In genomic region chr3:43372007-43372754, GRCh38 we compare ENCODE assay signal across 16 cellular contexts.
DNase-seq lines count a peak whose midpoint lies in the region; ATAC-seq and TF ChIP-seq lines count a peak whose summit lies in the region.
"Had no signal": no experiment of that assay in that cellular context is flagged by ENCODE, and none has a peak within 500 bp of the region (broad histone marks: within the 10 kb centered on the region; RNA-seq: fewer than 3 reads in every experiment).

No MANE protein-coding gene starts in this region.

- DNase-seq in CD4-positive, alpha-beta memory T cell: no peak
- no peak for DNase-seq in CD8-positive, alpha-beta memory T cell
- no peak for DNase-seq in central memory CD8-positive, alpha-beta T cell (ENCODE audit: low spot score in 2 of 2)
- DNase-seq in naive thymus-derived CD8-positive, alpha-beta T cell: no peak
- DNase-seq in foreskin fibroblast (no peak), SKM-1 treated with dmso at 0.1 percent for 144 hours (lab: John Stamatoyannopoulos, UW; ENCODE audit: unreplicated experiment) (no peak)
- DNase-seq in T-helper 2 cell treated with Interferon-gamma antibody and Interleukin-4, amounts not matched to agents 5 μg/mL and 100 μg/mL, for 36 hours (ENCODE audit: low spot score): no peak
- DNase-seq: CD4-positive, alpha-beta T cell; DND-41; MV-4-11; NCI-H1417; NCI-H187 treated with DMSO at 0.1 percent for 48 hours; NCI-H748 treated with DMSO at 0.1 percent for 48 hours; RPMI8226 had no signal

- peak overlapping the region in 4 of 7 donors; percentile 25 to 84 (median 56) for H3K27ac Mint-ChIP-seq in CD4-positive, alpha-beta memory T cell
- H3K27ac Mint-ChIP-seq in CD8-positive, alpha-beta memory T cell: peak overlapping the region; percentile 21 to 85 (median 76)
- peak overlapping the region; percentile 54 for H3K27ac Mint-ChIP-seq in central memory CD8-positive, alpha-beta T cell (ENCODE audit: low read depth)
- peak overlapping the region in 8 of 10 donors; percentile 27 to 93 (median 65) for H3K27ac Mint-ChIP-seq in naive thymus-derived CD8-positive, alpha-beta T cell
- no peak overlapping the region for H3K27ac Mint-ChIP-seq in T-helper 2 cell treated with Interferon-gamma antibody and Interleukin-4, amounts not matched to agents 5 μg/mL and 100 μg/mL, for 36 hours
- H3K27ac Mint-ChIP-seq: B cell; CD4-positive, alpha-beta T cell had no signal

- H3K27ac ChIP-seq in CD4-positive, alpha-beta memory T cell (ENCODE audit: low read depth, low read length): no peak overlapping the region
- no peak overlapping the region for H3K27ac ChIP-seq in CD8-positive, alpha-beta memory T cell (ENCODE audit: low read depth, low read length)

- intact Hi-C loops in CD4-positive, alpha-beta memory T cell (cut with micrococcal nuclease): no loop called here

- H3K4me1 ChIP-seq in CD4-positive, alpha-beta memory T cell (ENCODE audit: insufficient read depth, low read length): peaks cover 4% of the 10 kb centered on the region
- peaks cover 15% of the 10 kb centered on the region for H3K4me1 ChIP-seq in CD8-positive, alpha-beta memory T cell (ENCODE audit: insufficient read depth, low read length)

- no peak overlapping the region for H3K4me3 ChIP-seq in CD4-positive, alpha-beta memory T cell (ENCODE audit: low read length in 2 of 2)
- no peak overlapping the region for H3K4me3 ChIP-seq in CD8-positive, alpha-beta memory T cell (ENCODE audit: low read length)
- no peak overlapping the region for H3K4me3 ChIP-seq in foreskin fibroblast (ENCODE audit: low read depth in 1 of 2, low read length in 2 of 2)
- H3K4me3 ChIP-seq: K562 had no signal

- CTCF ChIA-PET in CD4-positive, alpha-beta memory T cell (lab: Charles Lee; ENCODE audit: partially characterized antibody): interaction anchor here (0.6 to 8.4 kb wide), 5 partner anchors 131 to 210 kb away, joined by 3 to 105 read pairs (median 3); no protein-coding TSS in a partner anchor
- CTCF ChIA-PET in CD8-positive, alpha-beta memory T cell (lab: Charles Lee): interaction anchor here (1.2 to 1.9 kb wide), 4 partner anchors 86 to 210 kb away, joined by 3 to 4 read pairs (median 3); partner anchors contain the start of gene SNRK

- H3K27me3 Mint-ChIP-seq in CD4-positive, alpha-beta memory T cell: no peaks in the 10 kb centered on the region
- H3K27me3 Mint-ChIP-seq in CD8-positive, alpha-beta memory T cell: peaks cover 0 to 1% of the 10 kb centered on the region in 2 donors
- no peaks in the 10 kb centered on the region for H3K27me3 Mint-ChIP-seq in central memory CD8-positive, alpha-beta T cell
- no peaks in the 10 kb centered on the region for H3K27me3 Mint-ChIP-seq in naive thymus-derived CD8-positive, alpha-beta T cell
- H3K27me3 Mint-ChIP-seq in T-helper 2 cell treated with Interferon-gamma antibody and Interleukin-4, amounts not matched to agents 5 μg/mL and 100 μg/mL, for 36 hours (ENCODE audit: low read depth): no peaks in the 10 kb centered on the region
- H3K27me3 Mint-ChIP-seq: B cell; CD4-positive, alpha-beta T cell had no signal

- no peak for TF ChIP-seq CTCF in foreskin fibroblast (IDR thresholded peaks at IDR 0.05; ENCODE audit: low read depth, low read length)

- H3K36me3 ChIP-seq in CD4-positive, alpha-beta memory T cell (ENCODE audit: insufficient read depth, low read length): no peaks in the 10 kb centered on the region
- no peaks in the 10 kb centered on the region for H3K36me3 ChIP-seq in CD8-positive, alpha-beta memory T cell (ENCODE audit: insufficient read depth, low read length)

- POLR2A ChIA-PET in CD4-positive, alpha-beta memory T cell (lab: Charles Lee; ENCODE audit: partially characterized antibody): interaction anchor here (0.7 kb wide), 1 partner anchor 28 kb away, joined by 3 read pairs; no protein-coding TSS in a partner anchor
- POLR2A ChIA-PET in CD8-positive, alpha-beta memory T cell (lab: Charles Lee): no interaction called here
- POLR2A ChIA-PET in naive thymus-derived CD8-positive, alpha-beta T cell (lab: Charles Lee): interaction anchor here (1.6 to 1.9 kb wide), 2 partner anchors 75 to 148 kb away, joined by 4 read pairs; no protein-coding TSS in a partner anchor

- peak overlapping the region in 1 of 8 donors; percentile 13 for H3K4me3 Mint-ChIP-seq in CD4-positive, alpha-beta memory T cell
- H3K4me3 Mint-ChIP-seq in CD8-positive, alpha-beta memory T cell: peak overlapping the region in 4 of 7 donors; percentile 20 to 64 (median 44)
- no peak overlapping the region for H3K4me3 Mint-ChIP-seq in central memory CD8-positive, alpha-beta T cell
- H3K4me3 Mint-ChIP-seq in naive thymus-derived CD8-positive, alpha-beta T cell: no peak overlapping the region
- no peak overlapping the region for H3K4me3 Mint-ChIP-seq in T-helper 2 cell treated with Interferon-gamma antibody and Interleukin-4, amounts not matched to agents 5 μg/mL and 100 μg/mL, for 36 hours
- H3K4me3 Mint-ChIP-seq: B cell; CD4-positive, alpha-beta T cell had no signal

- H3K9me3 ChIP-seq in CD4-positive, alpha-beta memory T cell (ENCODE audit: control insufficient read depth in 1 of 2, low read length in 2 of 2): no peaks in the 10 kb centered on the region
- no peaks in the 10 kb centered on the region for H3K9me3 ChIP-seq in CD8-positive, alpha-beta memory T cell (ENCODE audit: low read length)

- ATAC-seq in central memory CD8-positive, alpha-beta T cell (replicated peaks; ENCODE audit: extremely low read depth, poor library complexity, severe bottlenecking): no peak
- ATAC-seq in naive thymus-derived CD8-positive, alpha-beta T cell: no peak
- ATAC-seq: K562 had no signal

- no peaks in the 10 kb centered on the region for H3K9me3 Mint-ChIP-seq in CD4-positive, alpha-beta memory T cell
- no peaks in the 10 kb centered on the region for H3K9me3 Mint-ChIP-seq in CD8-positive, alpha-beta memory T cell
- H3K9me3 Mint-ChIP-seq in central memory CD8-positive, alpha-beta T cell: no peaks in the 10 kb centered on the region
- no peaks in the 10 kb centered on the region for H3K9me3 Mint-ChIP-seq in naive thymus-derived CD8-positive, alpha-beta T cell
- no peaks in the 10 kb centered on the region for H3K9me3 Mint-ChIP-seq in T-helper 2 cell treated with Interferon-gamma antibody and Interleukin-4, amounts not matched to agents 5 μg/mL and 100 μg/mL, for 36 hours
- H3K9me3 Mint-ChIP-seq: CD4-positive, alpha-beta T cell had no signal

- H3K27me3 ChIP-seq in CD4-positive, alpha-beta memory T cell (ENCODE audit: insufficient read depth, low read length): no peaks in the 10 kb centered on the region
- no peaks in the 10 kb centered on the region for H3K27me3 ChIP-seq in CD8-positive, alpha-beta memory T cell (ENCODE audit: insufficient read depth, low read length, poor library complexity, severe bottlenecking)

- no peaks in the 10 kb centered on the region for H3K36me3 Mint-ChIP-seq in CD4-positive, alpha-beta memory T cell
- H3K36me3 Mint-ChIP-seq in CD8-positive, alpha-beta memory T cell: no peaks in the 10 kb centered on the region
- H3K36me3 Mint-ChIP-seq in central memory CD8-positive, alpha-beta T cell (ENCODE audit: insufficient read depth): no peaks in the 10 kb centered on the region
- H3K36me3 Mint-ChIP-seq in naive thymus-derived CD8-positive, alpha-beta T cell: no peaks in the 10 kb centered on the region
- no peaks in the 10 kb centered on the region for H3K36me3 Mint-ChIP-seq in T-helper 2 cell treated with Interferon-gamma antibody and Interleukin-4, amounts not matched to agents 5 μg/mL and 100 μg/mL, for 36 hours (ENCODE audit: low read depth)

- peaks cover 1 to 35% (median 7%) of the 10 kb centered on the region in 4 donors for H3K4me1 Mint-ChIP-seq in CD4-positive, alpha-beta memory T cell
- peaks cover 41 to 56% (median 50%) of the 10 kb centered on the region in 3 donors for H3K4me1 Mint-ChIP-seq in CD8-positive, alpha-beta memory T cell
- peaks cover 29% of the 10 kb centered on the region for H3K4me1 Mint-ChIP-seq in central memory CD8-positive, alpha-beta T cell
- peaks cover 11 to 40% (median 32%) of the 10 kb centered on the region in 4 donors for H3K4me1 Mint-ChIP-seq in naive thymus-derived CD8-positive, alpha-beta T cell
- peaks cover 2% of the 10 kb centered on the region for H3K4me1 Mint-ChIP-seq in T-helper 2 cell treated with Interferon-gamma antibody and Interleukin-4, amounts not matched to agents 5 μg/mL and 100 μg/mL, for 36 hours (ENCODE audit: low read depth)
- H3K4me1 Mint-ChIP-seq: B cell had no signal

Comparison
In these comparisons a context has a peak if more than half of its experiments do, and no peak if none do; other contexts are left out.
1. H3K4me3 Mint-ChIP-seq: peak in CD8-positive, alpha-beta memory T cell (4 of 7); none in central memory CD8-positive, alpha-beta T cell (single experiment), naive thymus-derived CD8-positive, alpha-beta T cell (0 of 10) and T-helper 2 cell treated with Interferon-gamma antibody and Interleukin-4, amounts not matched to agents 5 μg/mL and 100 μg/mL, for 36 hours (single experiment).